31 cellular contexts compared by ENCODE assay signal in genomic region chr11:17443423-17443822, GRCh38. TPM values are rescaled to one million over a fixed set of nuclear protein-coding genes. Genes with fewer than 3 reads are reported as not detected.
"Had no signal": no experiment of that assay in that cellular context is flagged by ENCODE, and none has a peak within 500 bp of the region (broad histone marks: within the 10 kb centered on the region; RNA-seq: fewer than 3 reads in every experiment).

No MANE protein-coding gene starts in this region.

- H3K4me2 ChIP-seq: hepatocyte had no signal

- ATAC-seq: heart left ventricle; left lung; mucosa of descending colon; natural killer cell treated with Interleukin-12 subunit alpha and Interleukin-12 subunit beta and Interleukin-15 and Interleukin-18, amount 100 ng/mL, for 72 hours; right cardiac atrium; stimulated activated effector memory CD8-positive, alpha-beta T cell treated with anti-CD3 and anti-CD28 coated beads, Interleukin-12 subunit alpha, Interleukin-12 subunit beta, amount 100 ng/mL, for 72 hours had no signal

- FAIRE-seq: kidney had no signal

- H3K36me3 ChIP-seq: colonic mucosa, esophagus muscularis mucosa, heart left ventricle, left lung, ovary, sigmoid colon, stomach, thyroid gland, vagina had no signal

- H2AFZ ChIP-seq: hepatocyte had no signal

- H3K79me2 ChIP-seq: hepatocyte had no signal

- H3K4me3 ChIP-seq: colonic mucosa, esophagus muscularis mucosa, heart left ventricle, hepatocyte, left lung, mucosa of descending colon, ovary, psoas muscle, sigmoid colon, stomach, thyroid gland, vagina had no signal

- DNase-seq: colonic mucosa; effector CD8-positive, alpha-beta T cell; endodermal cell; foreskin melanocyte; heart left ventricle; kidney; left lung; mesenchymal stem cell; mucosa of descending colon; naive B cell; occipital lobe; ovary; psoas muscle; right cardiac atrium; sigmoid colon; stimulated activated CD4-positive, alpha-beta T cell treated with anti-CD3 and anti-CD28 coated beads, Interleukin-2, amount 100 ng/mL, for 24 hours; stimulated activated CD4-positive, alpha-beta T cell treated with anti-CD3 and anti-CD28 coated beads, Interleukin-4, amount 100 ng/mL, for 24 hours; stimulated activated naive CD4-positive, alpha-beta T cell treated with Interleukin-2 at 50 U/mL for 16 hours; stomach; thyroid gland; trophoblast cell had no signal

- H3K27me3 ChIP-seq: colonic mucosa, hepatocyte, ovary, thyroid gland, vagina had no signal

- H3K4me1 ChIP-seq: colonic mucosa, esophagus muscularis mucosa, heart left ventricle, left lung, psoas muscle, sigmoid colon, vagina had no signal

- H3K27ac ChIP-seq: colonic mucosa, epithelial cell of prostate, esophagus muscularis mucosa, heart left ventricle, hepatocyte, left lung, ovary, psoas muscle, sigmoid colon, stomach, thyroid gland, vagina had no signal

- H3K9me3 ChIP-seq: colonic mucosa, esophagus muscularis mucosa, heart left ventricle, left lung, mucosa of descending colon, ovary, psoas muscle, sigmoid colon, stomach, thyroid gland, vagina had no signal

RNA-seq across cellular contexts. Expression of gene ABCC8, which starts 33.2 kb away (rescaled TPM):
- total RNA-seq: fibroblast of lung; lung microvascular endothelial cell; mesothelial cell of epicardium; natural killer cell treated with Interleukin-12 subunit alpha and Interleukin-12 subunit beta and Interleukin-15 and Interleukin-18, amount 100 ng/mL, for 72 hours; renal cortical epithelial cell had no signal
- polyA plus RNA-seq: fibroblast of lung, hepatocyte had no signal

RNA-seq across cellular contexts. Expression of gene KCNJ11, which starts 55.0 kb away (rescaled TPM):
- total RNA-seq: fibroblast of lung, vagina had no signal
- polyA plus RNA-seq: fibroblast of lung had no signal
